Comparison of ENCODE assay signal across 8 cellular contexts in the genomic region with DNA sequence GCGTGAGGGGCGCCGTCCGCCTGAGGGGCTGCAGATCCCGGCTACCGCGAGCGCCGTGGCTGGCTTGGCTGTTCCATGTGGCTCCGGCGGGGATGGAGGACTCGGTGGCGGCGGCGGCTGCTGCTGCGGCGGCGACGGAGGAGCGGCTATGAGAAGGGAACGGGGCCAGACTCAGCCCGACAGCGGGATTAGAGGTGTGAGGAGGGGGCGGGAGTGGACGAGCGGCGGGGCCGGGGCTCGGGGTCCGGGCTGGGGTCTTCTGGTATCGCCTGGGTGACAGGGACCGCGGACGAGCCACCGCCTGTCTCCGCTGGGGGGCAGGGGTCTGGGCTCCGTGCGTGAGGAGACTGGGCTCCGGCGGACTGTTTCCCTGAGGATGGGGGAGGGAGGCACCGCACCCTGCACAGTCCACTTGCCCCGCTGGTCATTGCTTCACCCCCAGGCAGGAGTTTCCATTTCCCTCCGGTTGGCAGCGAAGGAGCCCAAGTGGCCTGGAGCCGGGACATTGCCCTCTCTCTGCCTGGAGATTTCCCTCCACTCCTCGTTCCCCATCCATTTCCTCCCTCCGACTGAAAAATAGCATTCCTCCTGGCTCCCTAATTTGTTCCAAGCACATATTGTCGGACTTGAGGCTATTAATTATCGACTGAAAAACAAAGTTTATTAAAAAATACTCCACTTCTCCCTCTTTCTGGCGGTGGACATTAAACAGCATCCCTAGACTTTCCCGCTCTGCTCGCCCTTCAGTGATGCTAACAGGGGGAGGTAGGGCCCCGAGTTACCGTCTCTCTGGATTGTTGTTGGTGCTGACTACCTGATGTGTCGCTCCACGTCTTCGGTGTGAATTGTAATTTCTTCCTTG. TPM values are rescaled to one million over a fixed set of nuclear protein-coding genes. Genes with fewer than 3 reads are reported as not detected.
DNase-seq lines count a peak whose midpoint lies in the region; ATAC-seq and TF ChIP-seq lines count a peak whose summit lies in the region.

No MANE protein-coding gene starts in this region.

- DNase-seq in AG04450 (ENCODE audit: low read depth, low spot score) = no peak
- DNase-seq in Peyer's patch = peak; percentile 53 to 80 (median 73)
- DNase-seq in amniotic epithelial cell (ENCODE audit: low read depth) = peak; percentile 45
- DNase-seq in heart left ventricle = peak; percentile 49 to 78 (median 68)
- DNase-seq in ovary = peak in 4 of 5 donors; percentile 20 to 76 (median 72)

- H3K36me3 ChIP-seq in Peyer's patch (no peaks in the 10 kb centered on the region), heart left ventricle (peaks cover 0 to 4% (median 0%) of the 10 kb centered on the region in 9 donors), ovary (no peaks in the 10 kb centered on the region)

- WGBS in heart left ventricle, 4 donors = 1 to 4% (median 1%) methylated on average over 16 to 57 of the region's 57 CpGs
- 1% methylated on average over 49 to 57 of the region's 57 CpGs for WGBS in ovary, 3 donors

- no peak for TF ChIP-seq CTCF in AG04450 (IDR thresholded peaks at IDR 0.05; ENCODE audit: low read depth, low read length)
- peak; percentile 45 for TF ChIP-seq CTCF in GM12873 (IDR thresholded peaks at IDR 0.05; ENCODE audit: insufficient read depth, low read depth, low read length, missing control alignments)
- TF ChIP-seq CTCF in Peyer's patch (IDR thresholded peaks at IDR 0.05) = peak in 5 of 6 experiments; percentile 21 to 41 (median 27)
- peak in 10 of 12 donors; percentile 12 to 59 (median 42) for TF ChIP-seq CTCF in heart left ventricle (IDR thresholded peaks at IDR 0.05)
- peak in 2 of 3 donors; percentile 27 to 28 for TF ChIP-seq CTCF in ovary (IDR thresholded peaks at IDR 0.05)

- H3K4me3 ChIP-seq in AG04450 (ENCODE audit: low read depth, low read length) (peak overlapping the region; percentile 86), Peyer's patch (peak overlapping the region; percentile 83 to 98 (median 94)), heart left ventricle (peak overlapping the region; percentile 67 to 97 (median 83)), ovary (peak overlapping the region; percentile 98)

- intact Hi-C loops in heart left ventricle (cut with DNase I) (loop anchor here (1.0 to 10.0 kb wide), 13 partner anchors 66 to 251 kb away; a partner anchor contains a TSS), ovary (cut with DNase I) (loop anchor here in 2 of 4 donors (5.0 to 10.0 kb wide), 2 partner anchors 201 to 239 kb away; a partner anchor contains a TSS)

- CTCF ChIA-PET in AG04450 (lab: Charles Lee) = interaction anchor here (0.7 kb wide), 1 partner anchor 28 kb away, joined by 3 read pairs; no protein-coding TSS in a partner anchor

- no peak for TF ChIP-seq EP300 in ovary (IDR thresholded peaks at IDR 0.05)

- TF ChIP-seq POLR2A in Peyer's patch (IDR thresholded peaks at IDR 0.05) (no peak), heart left ventricle (IDR thresholded peaks at IDR 0.05) (no peak), ovary (IDR thresholded peaks at IDR 0.05) (no peak)

- ATAC-seq in HG03460 (IDR thresholded peaks at IDR 0.05; ENCODE audit: unreplicated experiment) (peak; percentile 12), heart left ventricle (peak in 3 of 4 donors; percentile 4 to 55 (median 46)), GM18870 (IDR thresholded peaks at IDR 0.05; ENCODE audit: unreplicated experiment) (no peak)

- POLR2A ChIA-PET in AG04450 (lab: Yijun Ruan, JAX) = interaction anchor here (0.6 to 2.6 kb wide), 7 partner anchors 34 to 456 kb away, joined by 3 to 31 read pairs (median 7); a partner anchor contains a TSS

- H3K27ac ChIP-seq in AG04450 (ENCODE audit: low read depth, low read length) = peak overlapping the region; percentile 57
- peak overlapping the region; percentile 84 to 96 (median 90) for H3K27ac ChIP-seq in Peyer's patch
- peak overlapping the region; percentile 71 to 94 (median 88) for H3K27ac ChIP-seq in heart left ventricle
- H3K27ac ChIP-seq in ovary = peak overlapping the region; percentile 93 to 97

- H3K9me3 ChIP-seq in AG04450 (ENCODE audit: control insufficient read depth, insufficient read depth, low read length) (no peaks in the 10 kb centered on the region), Peyer's patch (no peaks in the 10 kb centered on the region), heart left ventricle (no peaks in the 10 kb centered on the region), ovary (no peaks in the 10 kb centered on the region)

- H3K27me3 ChIP-seq in AG04450 (ENCODE audit: control insufficient read depth, insufficient read depth, low read length) = no peaks in the 10 kb centered on the region
- no peaks in the 10 kb centered on the region for H3K27me3 ChIP-seq in Peyer's patch
- no peaks in the 10 kb centered on the region for H3K27me3 ChIP-seq in heart left ventricle
- H3K27me3 ChIP-seq in ovary = no peaks in the 10 kb centered on the region

- H3K4me1 ChIP-seq in Peyer's patch (peaks cover 0 to 26% (median 1%) of the 10 kb centered on the region in 4 donors), heart left ventricle (peaks cover 0 to 44% (median 18%) of the 10 kb centered on the region in 12 donors), ovary (ENCODE audit: insufficient read depth) (peaks cover 6% of the 10 kb centered on the region)

RNA-seq across cellular contexts. Expression of a gene that starts 0.6 kb away (rescaled TPM):
- polyA plus RNA-seq in AG04450 (2011; rRNA removed) (48.2 and 68.6 TPM in 2 replicates), heart left ventricle (10 to 100 TPM in 1 of 2 donors, 1 to 10 TPM in 1; 5.2 to 13.8 TPM), ovary (10 to 100 TPM; 63.8 to 68.6 TPM)
- polyA minus RNA-seq in AG04450 (2011; rRNA and poly(A)+ RNA removed) = 77.3 and 98.3 TPM in 2 replicates
- total RNA-seq in Peyer's patch (100 to 1,000 TPM in 1 of 4 donors, 10 to 100 TPM in 3; 27.1 to 190 (median 60.8) TPM), heart left ventricle (10 to 100 TPM; 17.3 to 34.2 (median 18.5) TPM), ovary (100 to 1,000 TPM in 6 of 7 donors, 10 to 100 TPM in 1; 56.3 to 185 (median 138) TPM)
